In the genomic region with DNA sequence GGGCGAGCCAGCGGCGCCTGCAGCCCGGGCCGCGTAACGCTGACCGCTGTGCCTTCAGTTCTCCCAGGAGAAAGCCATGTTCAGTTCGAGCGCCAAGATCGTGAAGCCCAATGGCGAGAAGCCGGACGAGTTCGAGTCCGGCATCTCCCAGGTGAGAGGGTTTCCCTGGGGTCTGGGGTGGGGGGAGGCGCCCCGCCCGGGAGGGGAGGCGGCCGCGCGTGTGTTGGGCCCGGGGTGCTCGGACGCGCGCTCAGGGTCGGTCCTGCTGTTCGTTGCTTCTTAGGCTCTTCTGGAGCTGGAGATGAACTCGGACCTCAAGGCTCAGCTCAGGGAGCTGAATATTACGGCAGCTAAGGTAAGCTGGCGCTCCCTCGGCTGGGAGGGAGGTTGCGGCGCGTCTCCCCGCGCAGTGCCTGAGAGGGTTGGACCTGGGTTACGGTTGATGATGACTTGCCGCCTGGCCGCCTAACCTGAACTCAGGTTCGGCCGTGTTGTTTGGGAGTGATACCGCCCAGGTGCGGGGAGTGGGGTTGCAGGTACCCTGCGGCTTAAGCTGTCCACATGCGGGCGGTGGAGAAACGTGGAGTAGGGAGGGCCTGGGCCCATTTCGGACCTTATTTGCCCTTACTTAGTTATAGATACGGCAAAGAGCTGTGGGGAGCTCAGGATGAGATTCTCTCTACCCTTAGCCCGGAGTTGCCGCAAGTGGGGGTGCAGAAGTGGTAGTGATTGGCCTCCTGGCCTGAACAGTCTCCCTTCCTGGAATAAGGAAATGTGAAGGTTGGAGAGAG, we compare ENCODE assay signal across 8 cellular contexts. TPM values are rescaled to one million over a fixed set of nuclear protein-coding genes. Genes with fewer than 3 reads are reported as not detected.
A peak's percentile ranks its signal among the peaks of the same experiment; 100 is the strongest.
DNase-seq lines count a peak whose midpoint lies in the region; ATAC-seq and TF ChIP-seq lines count a peak whose summit lies in the region.

No MANE protein-coding gene starts in this region.

- no peaks in the 10 kb centered on the region for H3K27me3 ChIP-seq in iPS-20b (ENCODE audit: insufficient read depth, low read length)

- H3K9me3 ChIP-seq in iPS-20b (ENCODE audit: insufficient read depth, low read depth, low read length), result no peaks in the 10 kb centered on the region

- H3K4me1 ChIP-seq in iPS-20b (ENCODE audit: insufficient read depth, low read length), result peaks cover 9% of the 10 kb centered on the region; the same call in 1 of the 2 replicates

- H3K9ac ChIP-seq in iPS-20b (ENCODE audit: low read depth, low read length), result peak overlapping the region; percentile 98

- peak; percentile 30 to 48 for DNase-seq in stimulated activated CD4-positive, alpha-beta T cell treated with anti-CD3 and anti-CD28 coated beads, Interleukin-2, amount 100 ng/mL, for 24 hours
- DNase-seq in LoVo (ENCODE audit: low spot score), result no peak
- no peak for DNase-seq in NCI-H1694 treated with DMSO at 0.1 percent for 48 hours (lab: John Stamatoyannopoulos, UW)

- peak overlapping the region; percentile 100 for H3K4me3 ChIP-seq in iPS-20b (ENCODE audit: low read length)

- ATAC-seq in GM18498 (IDR thresholded peaks at IDR 0.05; ENCODE audit: unreplicated experiment) (peak; percentile 35), HG02642 (IDR thresholded peaks at IDR 0.05; ENCODE audit: poor library complexity, unreplicated experiment) (peak; percentile 37)

- peaks cover 51% of the 10 kb centered on the region for H3K36me3 ChIP-seq in iPS-20b (ENCODE audit: insufficient read depth, low read depth, low read length)

- peak overlapping the region; percentile 72 for H3K27ac ChIP-seq in angular gyrus (ENCODE audit: low read depth, low read length)
- H3K27ac ChIP-seq in iPS-20b (ENCODE audit: low read length), result peak overlapping the region; percentile 85

TF ChIP-seq in PFSK-1, 5 proteins besides CTCF, POLR2A, EP300 and RAD21:
- TF ChIP-seq SIN3A (IDR thresholded peaks at IDR 0.05; ENCODE audit: borderline replicate concordance, insufficient read depth, low read length) (peak; percentile 8; the same call in 1 of the 2 replicates), FOXP2 (optimal IDR thresholded peaks at IDR 0.05; ENCODE audit: borderline replicate concordance, extremely low read depth, extremely low read length, insufficient read depth) (no peak), POLR2AphosphoS5 (IDR thresholded peaks at IDR 0.05; ENCODE audit: low read depth, low read length) (no peak), TAF1 (IDR thresholded peaks at IDR 0.05; ENCODE audit: borderline replicate concordance, insufficient read depth, low read length) (no peak)
- TF ChIP-seq, protein P1, sequence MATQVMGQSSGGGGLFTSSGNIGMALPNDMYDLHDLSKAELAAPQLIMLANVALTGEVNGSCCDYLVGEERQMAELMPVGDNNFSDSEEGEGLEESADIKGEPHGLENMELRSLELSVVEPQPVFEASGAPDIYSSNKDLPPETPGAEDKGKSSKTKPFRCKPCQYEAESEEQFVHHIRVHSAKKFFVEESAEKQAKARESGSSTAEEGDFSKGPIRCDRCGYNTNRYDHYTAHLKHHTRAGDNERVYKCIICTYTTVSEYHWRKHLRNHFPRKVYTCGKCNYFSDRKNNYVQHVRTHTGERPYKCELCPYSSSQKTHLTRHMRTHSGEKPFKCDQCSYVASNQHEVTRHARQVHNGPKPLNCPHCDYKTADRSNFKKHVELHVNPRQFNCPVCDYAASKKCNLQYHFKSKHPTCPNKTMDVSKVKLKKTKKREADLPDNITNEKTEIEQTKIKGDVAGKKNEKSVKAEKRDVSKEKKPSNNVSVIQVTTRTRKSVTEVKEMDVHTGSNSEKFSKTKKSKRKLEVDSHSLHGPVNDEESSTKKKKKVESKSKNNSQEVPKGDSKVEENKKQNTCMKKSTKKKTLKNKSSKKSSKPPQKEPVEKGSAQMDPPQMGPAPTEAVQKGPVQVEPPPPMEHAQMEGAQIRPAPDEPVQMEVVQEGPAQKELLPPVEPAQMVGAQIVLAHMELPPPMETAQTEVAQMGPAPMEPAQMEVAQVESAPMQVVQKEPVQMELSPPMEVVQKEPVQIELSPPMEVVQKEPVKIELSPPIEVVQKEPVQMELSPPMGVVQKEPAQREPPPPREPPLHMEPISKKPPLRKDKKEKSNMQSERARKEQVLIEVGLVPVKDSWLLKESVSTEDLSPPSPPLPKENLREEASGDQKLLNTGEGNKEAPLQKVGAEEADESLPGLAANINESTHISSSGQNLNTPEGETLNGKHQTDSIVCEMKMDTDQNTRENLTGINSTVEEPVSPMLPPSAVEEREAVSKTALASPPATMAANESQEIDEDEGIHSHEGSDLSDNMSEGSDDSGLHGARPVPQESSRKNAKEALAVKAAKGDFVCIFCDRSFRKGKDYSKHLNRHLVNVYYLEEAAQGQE (IDR thresholded peaks at IDR 0.05; ENCODE audit: insufficient read depth in 1 of 2, low read depth in 2 of 2, low read length in 2 of 2), result no peak

RNA-seq across cellular contexts. Expression of a gene that starts 0.7 kb away (rescaled TPM):
- 1,896 TPM for polyA plus RNA-seq in PFSK-1 (2012; ENCODE audit: insufficient read length, low read depth)

RNA-seq across cellular contexts. Expression of a gene that starts 17.6 kb away (rescaled TPM):
- polyA plus RNA-seq in PFSK-1 (2012; ENCODE audit: insufficient read length, low read depth), result 27.1 TPM

RNA-seq across cellular contexts. Expression of a gene that starts 19.2 kb away (rescaled TPM):
- 127 TPM for polyA plus RNA-seq in PFSK-1 (2012; ENCODE audit: insufficient read length, low read depth)

RNA-seq across cellular contexts. Expression of a gene that starts 56.4 kb away (rescaled TPM):
- polyA plus RNA-seq in PFSK-1 (2012; ENCODE audit: insufficient read length, low read depth), result 50.1 TPM

Comparison
In these comparisons a context has a peak if more than half of its experiments do, and no peak if none do; other contexts are left out.
1. DNase-seq: peak in stimulated activated CD4-positive, alpha-beta T cell treated with anti-CD3 and anti-CD28 coated beads, Interleukin-2, amount 100 ng/mL, for 24 hours (2 of 2); none in LoVo (single experiment) and NCI-H1694 treated with DMSO at 0.1 percent for 48 hours (single experiment).